10 cellular contexts compared by ENCODE assay signal in genomic region chr15:66730168-66731014, GRCh38. TPM values are rescaled to one million over a fixed set of nuclear protein-coding genes. Genes with fewer than 3 reads are reported as not detected.
DNase-seq lines count a peak whose midpoint lies in the region; ATAC-seq, FAIRE-seq and TF ChIP-seq lines count a peak whose summit lies in the region.
"Had no signal": no experiment of that assay in that cellular context is flagged by ENCODE, and none has a peak within 500 bp of the region (broad histone marks: within the 10 kb centered on the region; RNA-seq: fewer than 3 reads in every experiment).

No MANE protein-coding gene starts in this region.

- H3K27me3 Mint-ChIP-seq in natural killer cell treated with Interleukin-12 subunit alpha and Interleukin-12 subunit beta and Interleukin-15 and Interleukin-18, amount 100 ng/mL, for 72 hours, result peaks cover 0 to 3% of the 10 kb centered on the region in 2 donors
- H3K27me3 Mint-ChIP-seq in natural killer cell (ENCODE audit: low read depth in 2 of 2), result peaks cover 0 to 3% of the 10 kb centered on the region in 2 donors
- H3K27me3 Mint-ChIP-seq in activated CD8-positive, alpha-beta T cell treated with anti-CD3 and anti-CD28 coated beads, Interleukin-2, amount 10 ng/mL, durations not matched to agents 7 days and 5 days (ENCODE audit: low read depth), result peaks cover 7% of the 10 kb centered on the region

- H3K36me3 ChIP-seq in upper lobe of left lung, result peaks cover 0 to 37% (median 4%) of the 10 kb centered on the region in 4 donors

- H3K9me3 ChIP-seq in upper lobe of left lung, result no peaks in the 10 kb centered on the region

- H3K36me3 Mint-ChIP-seq in natural killer cell treated with Interleukin-12 subunit alpha and Interleukin-12 subunit beta and Interleukin-15 and Interleukin-18, amount 100 ng/mL, for 72 hours, result no peaks in the 10 kb centered on the region
- no peaks in the 10 kb centered on the region for H3K36me3 Mint-ChIP-seq in natural killer cell
- H3K36me3 Mint-ChIP-seq in activated CD8-positive, alpha-beta T cell treated with anti-CD3 and anti-CD28 coated beads, Interleukin-2, amount 10 ng/mL, durations not matched to agents 7 days and 5 days (ENCODE audit: low read depth), result no peaks in the 10 kb centered on the region

- no peak for TF ChIP-seq EP300 in upper lobe of left lung (IDR thresholded peaks at IDR 0.05)

- H3K27me3 ChIP-seq in upper lobe of left lung, result no peaks in the 10 kb centered on the region

- peak overlapping the region; percentile 69 to 78 (median 72) for H3K27ac ChIP-seq in upper lobe of left lung

- CTCF ChIA-PET in activated CD8-positive, alpha-beta T cell treated with anti-CD3 and anti-CD28 coated beads, Interleukin-2, amount 10 ng/mL, durations not matched to agents 7 days and 5 days (lab: Charles Lee), result no interaction called here

- no peak overlapping the region for H3K4me3 Mint-ChIP-seq in natural killer cell treated with Interleukin-12 subunit alpha and Interleukin-12 subunit beta and Interleukin-15 and Interleukin-18, amount 100 ng/mL, for 72 hours
- no peak overlapping the region for H3K4me3 Mint-ChIP-seq in natural killer cell
- no peak overlapping the region for H3K4me3 Mint-ChIP-seq in activated CD8-positive, alpha-beta T cell treated with anti-CD3 and anti-CD28 coated beads, Interleukin-2, amount 10 ng/mL, durations not matched to agents 7 days and 5 days

- peaks cover 42 to 65% (median 52%) of the 10 kb centered on the region in 4 donors for H3K4me1 ChIP-seq in upper lobe of left lung

- intact Hi-C loops in natural killer cell (cut with micrococcal nuclease) (no loop called here), posterior vena cava (cut with DNase I) (no loop called here)

- ATAC-seq in natural killer cell treated with Interleukin-12 subunit alpha and Interleukin-12 subunit beta and Interleukin-15 and Interleukin-18, amount 100 ng/mL, for 72 hours, result peak; percentile 46 to 62
- ATAC-seq in natural killer cell (no peak), upper lobe of left lung (ENCODE audit: low FRiP score in 2 of 2) (peak in 1 of 2 donors; percentile 51)
- ATAC-seq in activated CD8-positive, alpha-beta T cell treated with anti-CD3 and anti-CD28 coated beads, Interleukin-2, amount 10 ng/mL, durations not matched to agents 7 days and 5 days, result peak; percentile 55

- DNase-seq in natural killer cell treated with Interleukin-12 subunit alpha and Interleukin-12 subunit beta and Interleukin-15 and Interleukin-18, amount 100 ng/mL, for 72 hours (ENCODE audit: low spot score), result no peak
- no peak for DNase-seq in natural killer cell
- no peak for DNase-seq in activated CD8-positive, alpha-beta T cell treated with anti-CD3 and anti-CD28 coated beads, Interleukin-2, amount 10 ng/mL, durations not matched to agents 7 days and 5 days
- peak; percentile 71 for DNase-seq in hepatic stellate cell (ENCODE audit: low spot score)
- no peak for DNase-seq in upper lobe of left lung
- DNase-seq in urothelium cell line (ENCODE audit: low spot score), result no peak
- DNase-seq in pons (ENCODE audit: low spot score), result no peak
- no peak for DNase-seq in posterior vena cava (ENCODE audit: low spot score)
- DNase-seq: activated effector memory CD4-positive, alpha-beta T cell treated with Interleukin-2 at 50 U/mL for 16 hours; MM.1S had no signal

- H3K9me3 Mint-ChIP-seq in natural killer cell treated with Interleukin-12 subunit alpha and Interleukin-12 subunit beta and Interleukin-15 and Interleukin-18, amount 100 ng/mL, for 72 hours, result no peaks in the 10 kb centered on the region
- no peaks in the 10 kb centered on the region for H3K9me3 Mint-ChIP-seq in natural killer cell
- H3K9me3 Mint-ChIP-seq in activated CD8-positive, alpha-beta T cell treated with anti-CD3 and anti-CD28 coated beads, Interleukin-2, amount 10 ng/mL, durations not matched to agents 7 days and 5 days (ENCODE audit: insufficient read depth), result no peaks in the 10 kb centered on the region

- POLR2A ChIA-PET in activated CD8-positive, alpha-beta T cell treated with anti-CD3 and anti-CD28 coated beads, Interleukin-2, amount 10 ng/mL, durations not matched to agents 7 days and 5 days (lab: Charles Lee), result no interaction called here

- peak overlapping the region in 1 of 4 donors; percentile 32 for H3K4me3 ChIP-seq in upper lobe of left lung

- TF ChIP-seq POLR2A in upper lobe of left lung (IDR thresholded peaks at IDR 0.05), result no peak

- 77 to 79% methylated on average over 4 of the region's 4 CpGs for whole genome bisulfite sequencing in upper lobe of left lung, 2 donors

- H3K27ac Mint-ChIP-seq in natural killer cell treated with Interleukin-12 subunit alpha and Interleukin-12 subunit beta and Interleukin-15 and Interleukin-18, amount 100 ng/mL, for 72 hours, result no peak overlapping the region
- no peak overlapping the region for H3K27ac Mint-ChIP-seq in natural killer cell
- no peak overlapping the region for H3K27ac Mint-ChIP-seq in activated CD8-positive, alpha-beta T cell treated with anti-CD3 and anti-CD28 coated beads, Interleukin-2, amount 10 ng/mL, durations not matched to agents 7 days and 5 days

- FAIRE-seq in urothelium cell line (lab: Jason Lieb, UNC), result no peak

- peaks cover 5% of the 10 kb centered on the region in 2 donors for H3K4me1 Mint-ChIP-seq in natural killer cell treated with Interleukin-12 subunit alpha and Interleukin-12 subunit beta and Interleukin-15 and Interleukin-18, amount 100 ng/mL, for 72 hours (ENCODE audit: low read depth in 2 of 2)
- no peaks in the 10 kb centered on the region for H3K4me1 Mint-ChIP-seq in natural killer cell
- peaks cover 6% of the 10 kb centered on the region for H3K4me1 Mint-ChIP-seq in activated CD8-positive, alpha-beta T cell treated with anti-CD3 and anti-CD28 coated beads, Interleukin-2, amount 10 ng/mL, durations not matched to agents 7 days and 5 days (ENCODE audit: low read depth)

- no peak for TF ChIP-seq CTCF in natural killer cell (IDR thresholded peaks at IDR 0.05)
- no peak for TF ChIP-seq CTCF in upper lobe of left lung (IDR thresholded peaks at IDR 0.05)

RNA-seq across cellular contexts. Expression of gene SMAD6, which starts 28.4 kb away (rescaled TPM):
- total RNA-seq in natural killer cell treated with Interleukin-12 subunit alpha and Interleukin-12 subunit beta and Interleukin-15 and Interleukin-18, amount 100 ng/mL, for 72 hours, result 1 to 10 TPM in 1 of 2 donors, under 1 TPM in 1; 0.33 to 1.1 TPM
- total RNA-seq in natural killer cell (under 1 TPM; 0.07 to 0.38 (median 0.09) TPM), upper lobe of left lung (100 to 1,000 TPM in 3 of 6 donors, 10 to 100 TPM in 3; 76.6 to 377 (median 102) TPM), posterior vena cava (10 to 100 TPM; 17.4 to 18.4 TPM)
- 1 to 10 TPM in 1 of 2 experiments, under 1 TPM in 1; 0.97 to 1.2 TPM for total RNA-seq in activated CD8-positive, alpha-beta T cell treated with anti-CD3 and anti-CD28 coated beads, Interleukin-2, amount 10 ng/mL, durations not matched to agents 7 days and 5 days

Comparison
In these comparisons a context has a peak if more than half of its experiments do, and no peak if none do; other contexts are left out.
1. ATAC-seq: peak in natural killer cell treated with Interleukin-12 subunit alpha and Interleukin-12 subunit beta and Interleukin-15 and Interleukin-18, amount 100 ng/mL, for 72 hours (2 of 2) and activated CD8-positive, alpha-beta T cell treated with anti-CD3 and anti-CD28 coated beads, Interleukin-2, amount 10 ng/mL, durations not matched to agents 7 days and 5 days (single experiment); none in natural killer cell (0 of 3).
2. RNA of gene SMAD6, which starts 28.4 kb away (total RNA-seq): 76.6 to 377 TPM in upper lobe of left lung and 17.4 to 18.4 TPM in posterior vena cava; 0.97 to 1.2 TPM in activated CD8-positive, alpha-beta T cell treated with anti-CD3 and anti-CD28 coated beads, Interleukin-2, amount 10 ng/mL, durations not matched to agents 7 days and 5 days, 0.33 to 1.1 TPM in natural killer cell treated with Interleukin-12 subunit alpha and Interleukin-12 subunit beta and Interleukin-15 and Interleukin-18, amount 100 ng/mL, for 72 hours and 0.07 to 0.38 TPM in natural killer cell; every median in the first group is over 4 times any median in the second.